ENCODE assay signal across 8 cellular contexts in the genomic region with DNA sequence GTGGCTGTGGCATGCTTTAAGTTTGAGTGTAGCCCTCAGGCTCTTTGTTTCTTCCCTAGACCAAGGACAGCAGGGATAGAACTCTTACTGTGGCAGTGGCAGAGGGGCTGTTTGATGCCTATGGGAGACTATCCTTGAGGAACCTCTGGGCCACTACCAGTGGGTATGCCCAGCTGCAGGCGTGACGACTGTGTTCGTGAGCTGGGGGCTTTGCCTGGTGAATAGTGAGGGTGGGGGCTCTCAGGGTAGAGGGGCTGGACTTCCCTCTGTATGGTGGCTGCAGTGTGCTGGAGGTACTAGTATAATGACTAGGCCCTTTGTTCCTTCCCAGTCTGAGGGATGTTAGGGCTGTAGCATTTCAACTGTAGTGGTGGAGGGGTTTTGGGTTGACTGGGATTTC.
"Had no signal": no experiment of that assay in that cellular context is flagged by ENCODE, and none has a peak within 500 bp of the region (broad histone marks: within the 10 kb centered on the region; RNA-seq: fewer than 3 reads in every experiment).

No MANE protein-coding gene starts in this region.

- ATAC-seq: GM12878 had no signal

- FAIRE-seq: G401.6, GM12878, GM12891, GM12892, GM18507, GM19239 had no signal

- DNase-seq: GDM1, GF-D8 had no signal

- H3K4me3 ChIP-seq: GM12878 had no signal
